ENCODE assay signal across 1 cellular context in genomic region chr19:11164278-11164677, GRCh38.
TF ChIP-seq lines count a peak whose summit lies in the region.

No MANE protein-coding gene starts in this region.

TF ChIP-seq in HCT116, 20 proteins besides CTCF, POLR2A, EP300 and RAD21 (continued from another document):
- TF ChIP-seq REST (IDR thresholded peaks at IDR 0.05; ENCODE audit: low read depth) (no peak), SP1 (IDR thresholded peaks at IDR 0.05; ENCODE audit: low read depth) (no peak), ZBTB33 (IDR thresholded peaks at IDR 0.05; ENCODE audit: extremely low read depth, insufficient replicate concordance, low read length) (no peak), ATF3 (IDR thresholded peaks at IDR 0.05) (no peak), ELF1 (IDR thresholded peaks at IDR 0.05; ENCODE audit: borderline replicate concordance, low read depth) (no peak), EGR1 (IDR thresholded peaks at IDR 0.05; ENCODE audit: low read depth) (no peak), CBX3 (IDR thresholded peaks at IDR 0.05; ENCODE audit: low read depth) (no peak), JUND (IDR thresholded peaks at IDR 0.05) (no peak)
